In genomic region chr1:165828581-165829329, GRCh38 we compare ENCODE assay signal across 8 cellular contexts. TPM values are rescaled to one million over a fixed set of nuclear protein-coding genes. Genes with fewer than 3 reads are reported as not detected.
DNase-seq lines count a peak whose midpoint lies in the region; ATAC-seq, FAIRE-seq and TF ChIP-seq lines count a peak whose summit lies in the region.

No MANE protein-coding gene starts in this region.

- peak; percentile 82 for DNase-seq in DMS153 treated with DMSO at 0.1 percent for 48 hours (lab: John Stamatoyannopoulos, UW; ENCODE audit: unreplicated experiment)
- DNase-seq in HuH-7 (ENCODE audit: low spot score): peak; percentile 72
- peak; percentile 76 for DNase-seq in NT2/D1 (ENCODE audit: low read depth, low spot score)
- DNase-seq in amniotic epithelial cell (ENCODE audit: low read depth): peak; percentile 87
- peak; percentile 13 to 42 for DNase-seq in heart right ventricle
- peak; percentile 62 to 75 (median 68) for DNase-seq in pancreas
- DNase-seq in GM19240 (ENCODE audit: insufficient read length, low spot score): no peak

- H3K27me3 ChIP-seq in NT2/D1 (ENCODE audit: insufficient read depth, insufficient read length): no peaks in the 10 kb centered on the region
- no peaks in the 10 kb centered on the region for H3K27me3 ChIP-seq in heart right ventricle
- no peaks in the 10 kb centered on the region for H3K27me3 ChIP-seq in pancreas

- FAIRE-seq in pancreas (lab: Jason Lieb, UNC): no peak

- peak overlapping the region; percentile 90 for H3K4me3 ChIP-seq in NT2/D1 (ENCODE audit: insufficient read length, low read depth)
- H3K4me3 ChIP-seq in heart right ventricle: peak overlapping the region; percentile 68 to 92 (median 78)
- peak overlapping the region; percentile 77 to 96 (median 93) for H3K4me3 ChIP-seq in pancreas

- peaks cover 15% of the 10 kb centered on the region for H3K36me3 ChIP-seq in NT2/D1 (ENCODE audit: insufficient read depth, insufficient read length, low read length)
- no peaks in the 10 kb centered on the region for H3K36me3 ChIP-seq in heart right ventricle
- no peaks in the 10 kb centered on the region for H3K36me3 ChIP-seq in pancreas

- peak overlapping the region; percentile 99 for H3K9ac ChIP-seq in NT2/D1 (ENCODE audit: insufficient read length, low read depth)

- H3K4me1 ChIP-seq in NT2/D1 (ENCODE audit: insufficient read depth, insufficient read length): peaks cover 15% of the 10 kb centered on the region
- H3K4me1 ChIP-seq in heart right ventricle: peaks cover 0 to 30% (median 15%) of the 10 kb centered on the region in 9 donors
- H3K4me1 ChIP-seq in pancreas: peaks cover 4 to 14% (median 11%) of the 10 kb centered on the region in 3 donors

- H3K9me3 ChIP-seq in NT2/D1 (ENCODE audit: insufficient read depth, low read length): no peaks in the 10 kb centered on the region
- H3K9me3 ChIP-seq in heart right ventricle: no peaks in the 10 kb centered on the region
- H3K9me3 ChIP-seq in pancreas: no peaks in the 10 kb centered on the region

- H3K27ac ChIP-seq in heart right ventricle: peak overlapping the region; percentile 25 to 95 (median 91)
- peak overlapping the region; percentile 88 to 93 (median 91) for H3K27ac ChIP-seq in pancreas

- peak; percentile 15 for ATAC-seq in GM19467 (IDR thresholded peaks at IDR 0.05; ENCODE audit: unreplicated experiment)
- ATAC-seq in heart right ventricle: peak; percentile 9 to 75 (median 46)
- peak; percentile 67 to 83 (median 74) for ATAC-seq in pancreas

- no peak for TF ChIP-seq CTCF in heart right ventricle (IDR thresholded peaks at IDR 0.05)
- no peak for TF ChIP-seq CTCF in pancreas (IDR thresholded peaks at IDR 0.05)

- intact Hi-C loops in heart right ventricle (cut with DNase I): loop anchor here in 5 of 10 donors (5.0 to 10.0 kb wide), 4 partner anchors 56 to 84 kb away; partner anchors contain the start of gene TMCO1 (in 1 of the 5)
- intact Hi-C loops in pancreas (cut with DNase I): no loop called here

- 1% methylated on average over 26 of the region's 26 CpGs for WGBS in heart right ventricle, 2 donors
- 0 to 1% methylated on average over 26 of the region's 26 CpGs for WGBS in pancreas, 2 donors

RNA-seq across cellular contexts. Expression of gene UCK2, which starts 1.3 kb away (rescaled TPM):
- total RNA-seq in heart right ventricle (10 to 100 TPM in 6 of 10 donors, 1 to 10 TPM in 4; 7.3 to 22.0 (median 11.3) TPM), pancreas (10 to 100 TPM; 13.0 to 25.5 (median 17.0) TPM)
- polyA plus RNA-seq in heart right ventricle (10 to 100 TPM in 1 of 2 donors, 1 to 10 TPM in 1; 6.7 to 36.4 TPM), pancreas (10 to 100 TPM; 10.6 to 11.1 TPM)

Comparison
In these comparisons a context has a peak if more than half of its experiments do, and no peak if none do; other contexts are left out.
1. ATAC-seq: peak in every context shown above with its lines; median percentile 74 in pancreas; 46 in heart right ventricle; 15 in GM19467.